In the genomic region with DNA sequence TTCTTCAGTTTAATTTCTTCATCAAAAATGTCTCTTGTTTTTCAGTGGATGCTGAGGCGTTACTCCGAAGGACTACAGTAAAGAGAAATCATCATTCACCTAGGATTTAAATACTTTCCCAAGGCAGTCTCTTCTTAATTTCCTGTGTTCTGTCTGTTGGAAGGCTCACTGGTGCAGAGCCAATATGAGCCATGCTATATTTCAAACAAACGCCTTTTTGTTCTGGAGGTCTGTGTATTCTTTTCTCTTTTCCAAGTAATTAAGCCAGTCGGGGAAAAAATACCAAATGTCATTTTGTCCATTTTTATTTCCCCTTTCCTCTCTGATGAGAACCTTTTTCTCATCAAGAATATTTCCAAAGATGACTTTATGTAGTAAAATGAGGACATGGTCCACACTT, we compare ENCODE assay signal across 22 cellular contexts.
DNase-seq lines count a peak whose midpoint lies in the region; ATAC-seq, FAIRE-seq and TF ChIP-seq lines count a peak whose summit lies in the region.
"Had no signal": no experiment of that assay in that cellular context is flagged by ENCODE, and none has a peak within 500 bp of the region (broad histone marks: within the 10 kb centered on the region; RNA-seq: fewer than 3 reads in every experiment).

No MANE protein-coding gene starts in this region.

- H3K27ac Mint-ChIP-seq in MCF 10A (ENCODE audit: low read depth, unreplicated experiment) = no peak overlapping the region
- H3K27ac Mint-ChIP-seq: B cell; CD8-positive, alpha-beta T cell; GM23338 had no signal

- FAIRE-seq in HepG2 (lab: Jason Lieb, UNC) = no peak
- FAIRE-seq: GM12878, GM19239, H54 had no signal

- no peaks in the 10 kb centered on the region for H3K9me3 Mint-ChIP-seq in MCF 10A (ENCODE audit: unreplicated experiment)
- H3K9me3 Mint-ChIP-seq: CD8-positive, alpha-beta T cell; GM23338 had no signal

- H3K9me3 ChIP-seq in breast epithelium = peaks cover 0 to 4% of the 10 kb centered on the region in 2 donors
- no peaks in the 10 kb centered on the region for H3K9me3 ChIP-seq in HepG2 (ENCODE audit: low read length)
- H3K9me3 ChIP-seq: BLaER1 treated with 17β-estradiol and CSF1 and Interleukin-3, amounts not matched to agents 10 nM and 100 nM had no signal

- H3K27ac ChIP-seq in breast epithelium (peak overlapping the region; percentile 63 to 77), HepG2 (ENCODE audit: extremely low read length, insufficient read depth, low read length) (no peak overlapping the region)
- H3K27ac ChIP-seq: BLaER1 treated with 17β-estradiol and CSF1 and Interleukin-3, amounts not matched to agents 10 nM and 100 nM had no signal

- no peak overlapping the region for H3K9ac ChIP-seq in HepG2 (ENCODE audit: insufficient read depth, low read depth, low read length)
- H3K9ac ChIP-seq: BLaER1 treated with 17β-estradiol and CSF1 and Interleukin-3, amounts not matched to agents 10 nM and 100 nM had no signal

- no peaks in the 10 kb centered on the region for H3K36me3 ChIP-seq in breast epithelium
- H3K36me3 ChIP-seq in HepG2 (replicated peaks in 1 of 2; ENCODE audit: control insufficient read depth in 1 of 2, insufficient read depth in 2 of 2, low read length in 2 of 2) = no peaks in the 10 kb centered on the region
- H3K36me3 ChIP-seq: BLaER1 treated with 17β-estradiol and CSF1 and Interleukin-3, amounts not matched to agents 10 nM and 100 nM had no signal

- H3K4me3 Mint-ChIP-seq in MCF 10A (ENCODE audit: unreplicated experiment) = no peak overlapping the region
- H3K4me3 Mint-ChIP-seq: B cell; CD8-positive, alpha-beta T cell; GM23338 had no signal

- POLR2A ChIA-PET in MCF 10A (lab: Yijun Ruan, JAX) = no interaction called here
- POLR2A ChIA-PET in HepG2 (lab: Yijun Ruan, JAX) = no interaction called here

- H4K20me1 ChIP-seq in HepG2 (ENCODE audit: insufficient read depth, low read length) = no peaks in the 10 kb centered on the region
- H4K20me1 ChIP-seq: BLaER1 treated with 17β-estradiol and CSF1 and Interleukin-3, amounts not matched to agents 10 nM and 100 nM had no signal

- no peak for ATAC-seq in HG03159 (IDR thresholded peaks at IDR 0.05; ENCODE audit: unreplicated experiment)
- ATAC-seq in HepG2 = no peak
- ATAC-seq: CD8-positive, alpha-beta T cell; GM12878; GM23338 had no signal

- H2AFZ ChIP-seq in HepG2 (ENCODE audit: low read length) = no peak overlapping the region

- intact Hi-C loops in breast epithelium (cut with DNase I; ENCODE audit: low total_unique reads) (no loop called here), MCF 10A (cut with micrococcal nuclease) (no loop called here), HepG2 (cut with micrococcal nuclease; ENCODE audit: unreplicated experiment) (no loop called here)

- TF ChIP-seq CTCF in breast epithelium (IDR thresholded peaks at IDR 0.05) = no peak
- no peak for TF ChIP-seq CTCF in MCF 10A (IDR thresholded peaks at IDR 0.05; ENCODE audit: unreplicated experiment)
- TF ChIP-seq CTCF in HepG2 (CRISPR knock-in tag; IDR thresholded peaks at IDR 0.05) = no peak

- no peaks in the 10 kb centered on the region for H3K79me2 ChIP-seq in HepG2 (ENCODE audit: insufficient read depth, low read length)

- TF ChIP-seq RAD21 in HepG2 (CRISPR knock-in tag; IDR thresholded peaks at IDR 0.05) = no peak

- no peak overlapping the region for H3K4me3 ChIP-seq in breast epithelium
- no peak overlapping the region for H3K4me3 ChIP-seq in HepG2 (replicated peaks in 1 of 3; ENCODE audit: insufficient read depth in 1 of 3, low read depth in 2 of 3, low read length in 3 of 3)
- H3K4me3 ChIP-seq: BLaER1 treated with 17β-estradiol and CSF1 and Interleukin-3, amounts not matched to agents 10 nM and 100 nM; GM12878; GM23338 had no signal

- no peaks in the 10 kb centered on the region for H3K36me3 Mint-ChIP-seq in MCF 10A (ENCODE audit: insufficient read depth, unreplicated experiment)
- H3K36me3 Mint-ChIP-seq: CD8-positive, alpha-beta T cell had no signal

- H3K4me1 Mint-ChIP-seq in MCF 10A (ENCODE audit: insufficient read depth, unreplicated experiment) = no peaks in the 10 kb centered on the region
- H3K4me1 Mint-ChIP-seq: B cell had no signal

- DNase-seq in breast epithelium (ENCODE audit: low spot score in 2 of 2) (peak in 1 of 2 donors; percentile 51), MCF 10A (ENCODE audit: unreplicated experiment) (no peak), globus pallidus (ENCODE audit: low spot score) (peak; percentile 53), midbrain (lab: John Stamatoyannopoulos, UW) (peak; percentile 16), superior temporal gyrus (ENCODE audit: extremely low spot score) (peak; percentile 47), HepG2 (ENCODE audit: low spot score) (no peak)
- no peak for DNase-seq in stimulated activated CD4-positive, alpha-beta T cell treated with anti-CD3 and anti-CD28 coated beads, Interleukin-1b, Interleukin-23, amount 100 ng/mL, for 48 hours
- DNase-seq: 8988T; CD8-positive, alpha-beta T cell; COR-L47; DMS 273 treated with DMSO at 0.1 percent for 48 hours; DMS53; DND-41; EL; HCEC 1CT had no signal

- in situ Hi-C loops in HepG2 (cut with HindIII; ENCODE audit: extremely low pct_ligation_motif_present, low pct_unique_long_range_greater_than_20kb) = no loop called here

- H3K4me1 ChIP-seq in breast epithelium = no peaks in the 10 kb centered on the region
- no peaks in the 10 kb centered on the region for H3K4me1 ChIP-seq in HepG2 (ENCODE audit: insufficient read depth, low read length)

- H3K27me3 Mint-ChIP-seq in MCF 10A (ENCODE audit: insufficient read depth, unreplicated experiment) = no peaks in the 10 kb centered on the region
- H3K27me3 Mint-ChIP-seq: B cell had no signal

- TF ChIP-seq EP300 in HepG2 (IDR thresholded peaks at IDR 0.05; ENCODE audit: low read depth in 2 of 2, low read length in 2 of 2) (no peak), HepG2 (CRISPR knock-in tag; IDR thresholded peaks at IDR 0.05; ENCODE audit: borderline replicate concordance) (no peak)

- 30% methylated on average over 4 of the region's 4 CpGs for WGBS in HepG2 (ENCODE audit: low lambda C conversion rate)

- BruUV-seq in MCF 10A (replicated peaks; lab: Mats Ljungman, UMichigan) (no TSS peak), HepG2 (replicated peaks; lab: Mats Ljungman, UMichigan) (no TSS peak)

- H3K27me3 ChIP-seq in breast epithelium = no peaks in the 10 kb centered on the region
- H3K27me3 ChIP-seq in HepG2 (ENCODE audit: control insufficient read depth in 1 of 2, insufficient read depth in 2 of 2, low read length in 2 of 2) = peaks cover 0 to 3% of the 10 kb centered on the region in 2 experiments; a peak in 1 of 5 replicates
- H3K27me3 ChIP-seq: BLaER1 treated with 17β-estradiol and CSF1 and Interleukin-3, amounts not matched to agents 10 nM and 100 nM had no signal

- CTCF ChIA-PET in MCF 10A (lab: Yijun Ruan, JAX) (no interaction called here), HepG2 (lab: Yijun Ruan, JAX; ENCODE audit: low intra/inter-chr PET ratio, low total read pairs) (no interaction called here)

- H3K4me2 ChIP-seq in HepG2 (ENCODE audit: low read depth, low read length) = no peak overlapping the region
- H3K4me2 ChIP-seq: BLaER1 treated with 17β-estradiol and CSF1 and Interleukin-3, amounts not matched to agents 10 nM and 100 nM; GM23338 had no signal

- no peak for TF ChIP-seq POLR2A in breast epithelium (IDR thresholded peaks at IDR 0.05)
- no peak for TF ChIP-seq POLR2A in HepG2 (IDR thresholded peaks at IDR 0.05; ENCODE audit: insufficient read depth in 1 of 2, low read depth in 2 of 2, low read length in 2 of 2)

TF ChIP-seq in HepG2, 621 proteins besides CTCF, POLR2A, EP300 and RAD21 (continues in another document):
- TF ChIP-seq ZNF746 (CRISPR knock-in tag; IDR thresholded peaks at IDR 0.05) (no peak), ZNF264 (CRISPR knock-in tag; IDR thresholded peaks at IDR 0.05) (no peak), PAX8 (CRISPR knock-in tag; IDR thresholded peaks at IDR 0.05; ENCODE audit: borderline replicate concordance) (no peak), ZNF775 (CRISPR knock-in tag; IDR thresholded peaks at IDR 0.05; ENCODE audit: borderline replicate concordance) (no peak), SMAD1 (CRISPR knock-in tag; IDR thresholded peaks at IDR 0.05; ENCODE audit: borderline replicate concordance, low read depth) (no peak), NCOR1 (IDR thresholded peaks at IDR 0.05; ENCODE audit: borderline replicate concordance, low read length) (no peak), ZNF878 (CRISPR knock-in tag; IDR thresholded peaks at IDR 0.05) (no peak), ZNF672 (CRISPR knock-in tag; IDR thresholded peaks at IDR 0.05) (no peak), ZNF180 (CRISPR knock-in tag; IDR thresholded peaks at IDR 0.05; ENCODE audit: borderline replicate concordance, low read depth) (no peak), ZNF7 (CRISPR knock-in tag; IDR thresholded peaks at IDR 0.05) (no peak), ZFP82 (CRISPR knock-in tag; IDR thresholded peaks at IDR 0.05; ENCODE audit: borderline replicate concordance) (no peak), BORCS8-MEF2B (CRISPR knock-in tag; IDR thresholded peaks at IDR 0.05) (no peak), GPN1 (CRISPR knock-in tag; IDR thresholded peaks at IDR 0.05; ENCODE audit: borderline replicate concordance) (no peak), ADNP (CRISPR knock-in tag; IDR thresholded peaks at IDR 0.05) (no peak)
- TF ChIP-seq, protein P1, sequence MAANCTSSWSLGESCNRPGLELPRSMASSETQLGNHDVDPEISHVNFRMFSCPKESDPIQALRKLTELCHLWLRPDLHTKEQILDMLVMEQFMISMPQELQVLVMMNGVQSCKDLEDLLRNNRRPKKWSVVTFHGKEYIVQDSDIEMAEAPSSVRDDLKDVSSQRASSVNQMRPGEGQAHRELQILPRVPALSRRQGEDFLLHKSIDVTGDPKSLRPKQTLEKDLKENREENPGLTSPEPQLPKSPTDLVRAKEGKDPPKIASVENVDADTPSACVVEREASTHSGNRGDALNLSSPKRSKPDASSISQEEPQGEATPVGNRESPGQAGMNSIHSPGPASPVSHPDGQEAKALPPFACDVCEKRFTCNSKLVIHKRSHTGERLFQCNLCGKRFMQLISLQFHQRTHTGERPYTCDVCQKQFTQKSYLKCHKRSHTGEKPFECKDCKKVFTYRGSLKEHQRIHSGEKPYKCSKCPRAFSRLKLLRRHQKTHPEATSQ (CRISPR knock-in tag; IDR thresholded peaks at IDR 0.05; ENCODE audit: borderline replicate concordance) = no peak
- TF ChIP-seq, protein P2, sequence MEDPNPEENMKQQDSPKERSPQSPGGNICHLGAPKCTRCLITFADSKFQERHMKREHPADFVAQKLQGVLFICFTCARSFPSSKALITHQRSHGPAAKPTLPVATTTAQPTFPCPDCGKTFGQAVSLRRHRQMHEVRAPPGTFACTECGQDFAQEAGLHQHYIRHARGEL (CRISPR knock-in tag; IDR thresholded peaks at IDR 0.05) = no peak

Comparison
In these comparisons a context has a peak if more than half of its experiments do, and no peak if none do; other contexts are left out.
1. DNase-seq: peak in globus pallidus (single experiment), midbrain (single experiment) and superior temporal gyrus (single experiment); none in MCF 10A (single experiment), stimulated activated CD4-positive, alpha-beta T cell treated with anti-CD3 and anti-CD28 coated beads, Interleukin-1b, Interleukin-23, amount 100 ng/mL, for 48 hours (single experiment) and HepG2 (single experiment).